Comparison of ENCODE assay signal across 12 cellular contexts in genomic region chr2:195022514-195022842, GRCh38.
"Had no signal": no experiment of that assay in that cellular context is flagged by ENCODE, and none has a peak within 500 bp of the region (broad histone marks: within the 10 kb centered on the region; RNA-seq: fewer than 3 reads in every experiment).

No MANE protein-coding gene starts in this region.

- H3K79me2 ChIP-seq: parathyroid adenoma had no signal

- H3K9me3 ChIP-seq: gastrocnemius medialis, heart right ventricle, mucosa of descending colon, tibial nerve, uterus had no signal

- H3K36me3 ChIP-seq: gastrocnemius medialis, heart right ventricle, tibial nerve, uterus had no signal

- H3K4me1 ChIP-seq: gastrocnemius medialis, heart right ventricle, parathyroid adenoma, tibial nerve, uterus had no signal

- H3K27ac ChIP-seq: gastrocnemius medialis, heart right ventricle, parathyroid adenoma, tibial nerve, uterus had no signal

- ATAC-seq: gastrocnemius medialis; heart right ventricle; mucosa of descending colon; naive thymus-derived CD4-positive, alpha-beta T cell; stimulated activated memory B cell treated with anti-CD40 and anti-IgM and Interleukin-4, amounts not matched to agents 10 μg/mL and 1 μg/mL and 100 μg/mL, for 72 hours had no signal

- H3K4me3 ChIP-seq: gastrocnemius medialis, heart right ventricle, mucosa of descending colon, tibial nerve, uterus had no signal

- H3K27ac Mint-ChIP-seq: activated naive CD4-positive, alpha-beta T cell treated with anti-CD3 and anti-CD28 coated beads, Interleukin-2, amount 10 ng/mL, durations not matched to agents 7 days and 5 days; naive thymus-derived CD4-positive, alpha-beta T cell; stimulated activated memory B cell treated with anti-CD40 and anti-IgM and Interleukin-4, amounts not matched to agents 10 μg/mL and 1 μg/mL and 100 μg/mL, for 72 hours had no signal

- H2AFZ ChIP-seq: parathyroid adenoma had no signal

- H3K9ac ChIP-seq: parathyroid adenoma had no signal

- H3K27me3 ChIP-seq: gastrocnemius medialis, tibial nerve, uterus had no signal

- H3K36me3 Mint-ChIP-seq: activated naive CD4-positive, alpha-beta T cell treated with anti-CD3 and anti-CD28 coated beads, Interleukin-2, amount 10 ng/mL, durations not matched to agents 7 days and 5 days; naive thymus-derived CD4-positive, alpha-beta T cell; stimulated activated memory B cell treated with anti-CD40 and anti-IgM and Interleukin-4, amounts not matched to agents 10 μg/mL and 1 μg/mL and 100 μg/mL, for 72 hours had no signal

- H3K4me3 Mint-ChIP-seq: activated naive CD4-positive, alpha-beta T cell treated with anti-CD3 and anti-CD28 coated beads, Interleukin-2, amount 10 ng/mL, durations not matched to agents 7 days and 5 days; naive thymus-derived CD4-positive, alpha-beta T cell; stimulated activated memory B cell treated with anti-CD40 and anti-IgM and Interleukin-4, amounts not matched to agents 10 μg/mL and 1 μg/mL and 100 μg/mL, for 72 hours had no signal

- H3K9me3 Mint-ChIP-seq: activated naive CD4-positive, alpha-beta T cell treated with anti-CD3 and anti-CD28 coated beads, Interleukin-2, amount 10 ng/mL, durations not matched to agents 7 days and 5 days; naive thymus-derived CD4-positive, alpha-beta T cell; stimulated activated memory B cell treated with anti-CD40 and anti-IgM and Interleukin-4, amounts not matched to agents 10 μg/mL and 1 μg/mL and 100 μg/mL, for 72 hours had no signal

- DNase-seq: activated CD4-positive, CD25-positive, alpha-beta regulatory T cell treated with anti-CD3 and anti-CD28 coated beads, Interleukin-2, amount 50 U/mL, for 72 hours; activated naive CD4-positive, alpha-beta T cell treated with anti-CD3 and anti-CD28 coated beads, Interleukin-2, amount 10 ng/mL, durations not matched to agents 7 days and 5 days; activated T-cell treated with anti-CD3 and anti-CD28 coated beads for 4 hours; gastrocnemius medialis; mucosa of descending colon; naive thymus-derived CD4-positive, alpha-beta T cell; T-helper 9 cell; uterus had no signal

- H3K27me3 Mint-ChIP-seq: activated naive CD4-positive, alpha-beta T cell treated with anti-CD3 and anti-CD28 coated beads, Interleukin-2, amount 10 ng/mL, durations not matched to agents 7 days and 5 days; stimulated activated memory B cell treated with anti-CD40 and anti-IgM and Interleukin-4, amounts not matched to agents 10 μg/mL and 1 μg/mL and 100 μg/mL, for 72 hours had no signal
